Comparison of ENCODE assay signal across 23 cellular contexts in genomic region chr15:52329980-52330379, GRCh38.
"Had no signal": no experiment of that assay in that cellular context is flagged by ENCODE, and none has a peak within 500 bp of the region (broad histone marks: within the 10 kb centered on the region; RNA-seq: fewer than 3 reads in every experiment).

No MANE protein-coding gene starts in this region.

- H3K4me3 ChIP-seq: K562 had no signal

- DNase-seq: activated B cell treated with CpG ODN at 0.5 μM for 24 hours; activated CD4-positive, alpha-beta T cell treated with anti-CD3 and anti-CD28 coated beads for 4 hours; activated CD4-positive, alpha-beta T cell treated with anti-CD3 and anti-CD28 coated beads, Interleukin-2, amount 50 U/mL, for 4 hours; activated CD8-positive, alpha-beta memory T cell treated with anti-CD3 and anti-CD28 coated beads, Interleukin-2, amount 50 U/mL, for 48 hours; activated CD8-positive, alpha-beta T cell treated with anti-CD3 and anti-CD28 coated beads, Interleukin-2, amount 10 ng/mL, durations not matched to agents 7 days and 5 days; activated effector memory CD4-positive, alpha-beta T cell treated with anti-CD3 and anti-CD28 coated beads, Interleukin-2, amount 50 U/mL, for 16 hours; activated naive CD4-positive, alpha-beta T cell treated with Interleukin-2 at 50 U/mL for 16 hours; activated naive CD8-positive, alpha-beta T cell treated with anti-CD3 and anti-CD28 coated beads, Interleukin-2, amount 50 U/mL, for 24 hours; activated T-cell treated with anti-CD3 and anti-CD28 coated beads, Interleukin-2, amount 50 U/mL, for 4 hours; amygdala; Kasumi-1; NCI-H1105 treated with DMSO at 0.1 percent for 48 hours; NCI-H1436 treated with DMSO at 0.1 percent for 48 hours; NCI-H187; NCI-H2081; NCI-H510A treated with DMSO at 0.1 percent for 48 hours; NCI-H69; PC-3; SHP77; T-helper 17 cell; T-helper 9 cell had no signal

- ATAC-seq: activated CD8-positive, alpha-beta T cell treated with anti-CD3 and anti-CD28 coated beads, Interleukin-2, amount 10 ng/mL, durations not matched to agents 7 days and 5 days; activated naive CD4-positive, alpha-beta T cell treated with anti-CD3 and anti-CD28 coated beads, Interleukin-2, amount 50 U/mL, for 72 hours; activated naive CD8-positive, alpha-beta T cell treated with anti-CD3 and anti-CD28 coated beads, Interleukin-2, amount 50 U/mL, for 24 hours; activated T-cell treated with anti-CD3 and anti-CD28 coated beads, Interleukin-2, amount 50 U/mL, for 4 hours; K562; PC-3; T-helper 17 cell had no signal
